33 cellular contexts compared by ENCODE assay signal in genomic region chr22:23682082-23682481, GRCh38. TPM values are rescaled to one million over a fixed set of nuclear protein-coding genes. Genes with fewer than 3 reads are reported as not detected.
"Had no signal": no experiment of that assay in that cellular context is flagged by ENCODE, and none has a peak within 500 bp of the region (broad histone marks: within the 10 kb centered on the region; RNA-seq: fewer than 3 reads in every experiment).

No MANE protein-coding gene starts in this region.

- H3K27ac Mint-ChIP-seq: mesothelial cell of epicardium; natural killer cell treated with Interleukin-12 subunit alpha and Interleukin-12 subunit beta and Interleukin-15 and Interleukin-18, amount 100 ng/mL, for 72 hours; progenitor cell of endocrine pancreas had no signal

- H3K36me3 ChIP-seq: right atrium auricular region, vagina had no signal

- DNase-seq: cortex of kidney; effector memory CD8-positive, alpha-beta T cell; erythroblast; esophagus squamous epithelium; kidney; mesenchymal stem cell; mucosa of descending colon; naive B cell; small intestine; stimulated activated CD4-positive, alpha-beta T cell treated with anti-CD3 and anti-CD28 coated beads, Interleukin-15, amount 100 ng/mL, for 24 hours; stimulated activated CD4-positive, alpha-beta T cell treated with anti-CD3 and anti-CD28 coated beads, Interleukin-2, amount 100 ng/mL, for 48 hours; stimulated activated naive CD4-positive, alpha-beta T cell treated with Interleukin-2 at 50 U/mL for 16 hours; thyroid gland; trophoblast cell had no signal

- H3K4me1 ChIP-seq: esophagus squamous epithelium, parathyroid adenoma, sigmoid colon, stomach, thyroid gland had no signal

- H3K9me3 ChIP-seq: esophagus squamous epithelium, mucosa of descending colon, right atrium auricular region, sigmoid colon, stomach, thyroid gland, vagina had no signal

- H3K27me3 Mint-ChIP-seq: effector memory CD8-positive, alpha-beta T cell; naive B cell; natural killer cell treated with Interleukin-12 subunit alpha and Interleukin-12 subunit beta and Interleukin-15 and Interleukin-18, amount 100 ng/mL, for 72 hours; progenitor cell of endocrine pancreas had no signal

- H3K27me3 ChIP-seq: esophagus squamous epithelium, right atrium auricular region, sigmoid colon, stomach, thyroid gland, vagina had no signal

- ATAC-seq: effector memory CD8-positive, alpha-beta T cell; left lobe of liver; mucosa of descending colon; natural killer cell treated with Interleukin-12 subunit alpha and Interleukin-12 subunit beta and Interleukin-15 and Interleukin-18, amount 100 ng/mL, for 72 hours had no signal

- H3K27ac ChIP-seq: esophagus squamous epithelium, parathyroid adenoma, right atrium auricular region, sigmoid colon, stomach, thyroid gland, vagina had no signal

- H3K4me3 ChIP-seq: esophagus squamous epithelium, mucosa of descending colon, right atrium auricular region, sigmoid colon, stomach, thyroid gland, vagina had no signal

- H3K9me3 Mint-ChIP-seq: effector memory CD8-positive, alpha-beta T cell; mesothelial cell of epicardium; naive B cell; natural killer cell treated with Interleukin-12 subunit alpha and Interleukin-12 subunit beta and Interleukin-15 and Interleukin-18, amount 100 ng/mL, for 72 hours; neural crest cell had no signal

- H3K4me3 Mint-ChIP-seq: effector memory CD8-positive, alpha-beta T cell; mesothelial cell of epicardium; naive B cell; natural killer cell treated with Interleukin-12 subunit alpha and Interleukin-12 subunit beta and Interleukin-15 and Interleukin-18, amount 100 ng/mL, for 72 hours; neural crest cell had no signal

RNA-seq across cellular contexts. Expression of gene RGL4, which starts 8.7 kb away (rescaled TPM):
- total RNA-seq: dermis microvascular lymphatic vessel endothelial cell, esophagus squamous epithelium, fibroblast of villous mesenchyme, frontal cortex, glomerular endothelial cell, left lobe of liver, lung microvascular endothelial cell, mesothelial cell of epicardium, neural crest cell, osteoblast, right atrium auricular region, sigmoid colon, subcutaneous adipose tissue, temporal lobe, ureter, vagina had no signal

RNA-seq across cellular contexts. Expression of gene DRICH1, which starts 50.0 kb away (rescaled TPM):
- total RNA-seq: dermis microvascular lymphatic vessel endothelial cell, glomerular endothelial cell, lung microvascular endothelial cell, neural crest cell, right atrium auricular region, vagina had no signal
